ENCODE assay signal across 5 cellular contexts in genomic region chr1:119333543-119334250, GRCh38. TPM values are rescaled to one million over a fixed set of nuclear protein-coding genes. Genes with fewer than 3 reads are reported as not detected.
"Had no signal": no experiment of that assay in that cellular context is flagged by ENCODE, and none has a peak within 500 bp of the region (broad histone marks: within the 10 kb centered on the region; RNA-seq: fewer than 3 reads in every experiment).

No MANE protein-coding gene starts in this region.

RNA-seq across cellular contexts. Expression of gene HAO2, which starts 34.9 kb away (rescaled TPM):
- total RNA-seq: GM23248, H4, HFFc6, HT1080 had no signal
- polyA plus RNA-seq: GM23248, IgD-negative memory B cell had no signal
